In genomic region chr5:40569549-40570270, GRCh38 we compare ENCODE assay signal across 14 cellular contexts.
A peak's percentile ranks its signal among the peaks of the same experiment; 100 is the strongest.
DNase-seq lines count a peak whose midpoint lies in the region; ATAC-seq and TF ChIP-seq lines count a peak whose summit lies in the region.
"Had no signal": no experiment of that assay in that cellular context is flagged by ENCODE, and none has a peak within 500 bp of the region (broad histone marks: within the 10 kb centered on the region; RNA-seq: fewer than 3 reads in every experiment).

No MANE protein-coding gene starts in this region.

- no peak overlapping the region for H3K4me3 ChIP-seq in OCI-LY7 (ENCODE audit: low read depth, low read length, poor library complexity, severe bottlenecking)

- no peak overlapping the region for H3K27ac ChIP-seq in OCI-LY7 (ENCODE audit: low read depth, low read length, poor library complexity, severe bottlenecking)

- DNase-seq in EH (ENCODE audit: low read depth) (peak; percentile 35), OCI-LY7 (ENCODE audit: low spot score) (no peak), iris pigment epithelial cell (ENCODE audit: low read depth) (peak; percentile 72), foreskin melanocyte (no peak), sciatic nerve (ENCODE audit: low spot score) (no peak), Ammon's horn (ENCODE audit: low spot score) (no peak), HUDEP-2 (lab: John Stamatoyannopoulos, UW; ENCODE audit: unreplicated experiment in 76 of 76) (no peak)
- DNase-seq: activated CD4-positive, alpha-beta T cell treated with anti-CD3 and anti-CD28 coated beads for 48 hours; activated naive CD8-positive, alpha-beta T cell treated with anti-CD3 and anti-CD28 coated beads, Interleukin-2, amount 10 ng/mL, durations not matched to agents 7 days and 5 days; DMS 273 treated with DMSO at 0.1 percent for 48 hours; effector memory CD4-positive, alpha-beta T cell; NCI-H2171 treated with DMSO at 0.1 percent for 48 hours; SHP77 had no signal

- POLR2A ChIA-PET in OCI-LY7 (lab: Charles Lee): no interaction called here

- no peak overlapping the region for H2AFZ ChIP-seq in OCI-LY7 (ENCODE audit: low read length)

- H3K9me2 ChIP-seq in OCI-LY7 (ENCODE audit: insufficient read depth, low read length): no peaks in the 10 kb centered on the region

- BruUV-seq in OCI-LY7 (replicated peaks; lab: Mats Ljungman, UMichigan): no TSS peak

- no peaks in the 10 kb centered on the region for H3K9me3 ChIP-seq in OCI-LY7 (ENCODE audit: low read length)

- intact Hi-C loops in OCI-LY7 (cut with micrococcal nuclease; ENCODE audit: unreplicated experiment): no loop called here
- intact Hi-C loops in sciatic nerve (cut with DNase I): no loop called here

- CTCF ChIA-PET in OCI-LY7 (lab: Charles Lee; ENCODE audit: unreplicated experiment): interaction anchor here (0.6 kb wide), 1 partner anchor 1257 kb away, joined by 3 read pairs; no protein-coding TSS in a partner anchor

- H3K4me2 ChIP-seq in OCI-LY7 (ENCODE audit: low read length): peak overlapping the region; percentile 53; the same call in 1 of the 2 replicates

- H4K20me1 ChIP-seq in OCI-LY7 (ENCODE audit: insufficient read depth, low read length): no peaks in the 10 kb centered on the region

- ATAC-seq in GM21576 (IDR thresholded peaks at IDR 0.05; ENCODE audit: unreplicated experiment) (peak; percentile 39), sciatic nerve (no peak)

- H3K79me2 ChIP-seq in OCI-LY7 (ENCODE audit: insufficient read depth, low read depth, low read length): no peaks in the 10 kb centered on the region

- no peaks in the 10 kb centered on the region for H3K36me3 ChIP-seq in OCI-LY7 (ENCODE audit: insufficient read depth, low read length)

- H3K4me1 ChIP-seq in OCI-LY7 (ENCODE audit: insufficient read depth, low read length, poor library complexity, severe bottlenecking): peaks cover 21% of the 10 kb centered on the region

- no peak for TF ChIP-seq CTCF in OCI-LY7 (conservative IDR thresholded peaks at IDR 0.05; ENCODE audit: low read length)

Comparison
In these comparisons a context has a peak if more than half of its experiments do, and no peak if none do; other contexts are left out.
1. DNase-seq: peak in EH (single experiment) and iris pigment epithelial cell (single experiment); none in OCI-LY7 (single experiment), foreskin melanocyte (single experiment), sciatic nerve (single experiment), Ammon's horn (single experiment) and HUDEP-2 (0 of 76).